Comparison of ENCODE assay signal across 1 cellular context in genomic region chr11:26987726-26988125, GRCh38.
TF ChIP-seq lines count a peak whose summit lies in the region.

No MANE protein-coding gene starts in this region.

TF ChIP-seq in SK-N-SH, 30 proteins besides CTCF, POLR2A, EP300 and RAD21 (continued from another document):
- TF ChIP-seq REST (IDR thresholded peaks at IDR 0.05; ENCODE audit: low read depth, low read length) (no peak), GABPA (IDR thresholded peaks at IDR 0.05; ENCODE audit: low read depth) (no peak), RFX5 (IDR thresholded peaks at IDR 0.05; ENCODE audit: low read length) (no peak), TEAD4 (IDR thresholded peaks at IDR 0.05; ENCODE audit: borderline replicate concordance, insufficient read depth) (no peak), POLR2AphosphoS5 (IDR thresholded peaks at IDR 0.05; ENCODE audit: low read depth, low read length) (no peak), USF2 (IDR thresholded peaks at IDR 0.05; ENCODE audit: borderline replicate concordance, low read depth, low read length) (no peak)
